In genomic region chr22:26446808-26447515, GRCh38 we compare ENCODE assay signal across 16 cellular contexts.
"Had no signal": no experiment of that assay in that cellular context is flagged by ENCODE, and none has a peak within 500 bp of the region (broad histone marks: within the 10 kb centered on the region; RNA-seq: fewer than 3 reads in every experiment).

No MANE protein-coding gene starts in this region.

- H3K9ac ChIP-seq: parathyroid adenoma had no signal

- DNase-seq: activated CD4-positive, alpha-beta T cell treated with anti-CD3 and anti-CD28 coated beads, Interleukin-2, amount 50 U/mL, for 1 hour; activated naive CD8-positive, alpha-beta T cell treated with anti-CD3 and anti-CD28 coated beads for 36 hours; brain microvascular endothelial cell; effector CD8-positive, alpha-beta T cell; foreskin melanocyte; left cardiac atrium; lower lobe of right lung; stimulated activated CD4-positive, alpha-beta T cell treated with anti-CD3 and anti-CD28 coated beads, Interleukin-4, amount 100 ng/mL, for 1 hour; stimulated activated naive CD4-positive, alpha-beta T cell; SW 1271; testis; upper lobe of right lung had no signal

- H3K36me3 ChIP-seq: brain microvascular endothelial cell had no signal

- H3K27me3 ChIP-seq: brain microvascular endothelial cell, testis, upper lobe of right lung had no signal

- H3K4me1 ChIP-seq: lower lobe of right lung, parathyroid adenoma, testis, upper lobe of right lung had no signal

- ATAC-seq: left cardiac atrium, lower lobe of right lung, upper lobe of right lung had no signal

- H3K9me3 ChIP-seq: lower lobe of right lung, testis, upper lobe of right lung had no signal

- H3K27ac ChIP-seq: brain microvascular endothelial cell, lower lobe of right lung, parathyroid adenoma, testis, upper lobe of right lung had no signal

- H3K27ac Mint-ChIP-seq: activated naive CD8-positive, alpha-beta T cell treated with anti-CD3 and anti-CD28 coated beads for 36 hours; activated T-helper 2 cell treated with anti-CD3 and anti-CD28 coated beads, Interferon-gamma antibody, Interleukin-2, Interleukin-4, amounts not matched to agents 10 μg/mL and 5 μg/mL and 100 μg/mL, durations not matched to agents 14 hours and 24 hours and 36 hours; mesothelial cell of epicardium had no signal

- H3K4me1 Mint-ChIP-seq: central memory CD8-positive, alpha-beta T cell; mesothelial cell of epicardium had no signal

- H3K4me3 Mint-ChIP-seq: activated naive CD8-positive, alpha-beta T cell treated with anti-CD3 and anti-CD28 coated beads for 36 hours; central memory CD8-positive, alpha-beta T cell; mesothelial cell of epicardium had no signal

- H3K9me3 Mint-ChIP-seq: activated naive CD8-positive, alpha-beta T cell treated with anti-CD3 and anti-CD28 coated beads for 36 hours; activated T-helper 2 cell treated with anti-CD3 and anti-CD28 coated beads, Interferon-gamma antibody, Interleukin-2, Interleukin-4, amounts not matched to agents 10 μg/mL and 5 μg/mL and 100 μg/mL, durations not matched to agents 14 hours and 24 hours and 36 hours; central memory CD8-positive, alpha-beta T cell; mesothelial cell of epicardium had no signal

- H3K27me3 Mint-ChIP-seq: activated naive CD8-positive, alpha-beta T cell treated with anti-CD3 and anti-CD28 coated beads for 36 hours; central memory CD8-positive, alpha-beta T cell had no signal

- H3K4me3 ChIP-seq: lower lobe of right lung, testis, upper lobe of right lung had no signal
